In the genomic region with DNA sequence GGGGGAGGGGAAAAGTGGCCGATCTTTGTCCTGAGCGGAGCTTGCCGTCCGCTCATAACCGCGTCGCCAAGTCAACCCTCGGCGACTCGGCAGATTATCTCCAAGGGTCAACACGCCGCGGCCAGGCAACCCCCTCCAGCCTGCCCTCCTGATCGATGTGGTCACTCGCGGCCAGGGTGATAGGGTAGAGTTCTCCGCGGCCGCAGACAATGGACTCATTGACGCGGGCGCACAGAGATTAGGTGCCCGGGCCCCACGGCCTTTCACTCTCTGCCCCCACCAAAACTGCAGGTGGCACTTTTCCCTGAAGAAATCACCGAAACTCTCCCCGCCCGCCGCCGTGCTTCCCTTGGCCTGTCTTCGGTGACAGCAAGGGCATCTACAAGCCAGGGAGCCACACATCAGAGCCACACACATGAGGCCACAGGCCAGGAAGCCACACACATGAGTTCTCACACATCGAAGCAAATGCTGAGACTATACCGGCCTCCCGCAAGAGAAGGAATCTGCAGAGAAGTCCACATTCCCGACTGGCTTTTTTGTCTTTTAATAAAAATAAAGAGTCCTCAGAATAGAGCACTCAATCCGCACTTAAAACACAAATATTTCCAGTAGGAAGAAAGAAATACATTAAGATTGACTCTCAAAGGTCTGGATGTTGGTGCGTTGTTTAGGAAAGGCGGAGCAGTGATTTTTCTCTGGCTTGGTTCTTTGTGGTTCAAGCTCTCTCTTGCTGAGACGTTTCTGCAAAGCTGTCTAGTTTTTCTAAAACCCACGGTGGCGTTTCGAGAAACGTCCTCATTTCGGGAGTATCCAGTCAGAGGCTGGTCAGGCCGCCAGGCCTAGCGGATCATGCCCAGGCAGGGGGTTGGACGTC, we compare ENCODE assay signal across 1 cellular context.
TF ChIP-seq lines count a peak whose summit lies in the region.

No MANE protein-coding gene starts in this region.

TF ChIP-seq in HepG2, 621 proteins besides CTCF, POLR2A, EP300 and RAD21 (continued from another document and continues in another):
- TF ChIP-seq, protein P1, sequence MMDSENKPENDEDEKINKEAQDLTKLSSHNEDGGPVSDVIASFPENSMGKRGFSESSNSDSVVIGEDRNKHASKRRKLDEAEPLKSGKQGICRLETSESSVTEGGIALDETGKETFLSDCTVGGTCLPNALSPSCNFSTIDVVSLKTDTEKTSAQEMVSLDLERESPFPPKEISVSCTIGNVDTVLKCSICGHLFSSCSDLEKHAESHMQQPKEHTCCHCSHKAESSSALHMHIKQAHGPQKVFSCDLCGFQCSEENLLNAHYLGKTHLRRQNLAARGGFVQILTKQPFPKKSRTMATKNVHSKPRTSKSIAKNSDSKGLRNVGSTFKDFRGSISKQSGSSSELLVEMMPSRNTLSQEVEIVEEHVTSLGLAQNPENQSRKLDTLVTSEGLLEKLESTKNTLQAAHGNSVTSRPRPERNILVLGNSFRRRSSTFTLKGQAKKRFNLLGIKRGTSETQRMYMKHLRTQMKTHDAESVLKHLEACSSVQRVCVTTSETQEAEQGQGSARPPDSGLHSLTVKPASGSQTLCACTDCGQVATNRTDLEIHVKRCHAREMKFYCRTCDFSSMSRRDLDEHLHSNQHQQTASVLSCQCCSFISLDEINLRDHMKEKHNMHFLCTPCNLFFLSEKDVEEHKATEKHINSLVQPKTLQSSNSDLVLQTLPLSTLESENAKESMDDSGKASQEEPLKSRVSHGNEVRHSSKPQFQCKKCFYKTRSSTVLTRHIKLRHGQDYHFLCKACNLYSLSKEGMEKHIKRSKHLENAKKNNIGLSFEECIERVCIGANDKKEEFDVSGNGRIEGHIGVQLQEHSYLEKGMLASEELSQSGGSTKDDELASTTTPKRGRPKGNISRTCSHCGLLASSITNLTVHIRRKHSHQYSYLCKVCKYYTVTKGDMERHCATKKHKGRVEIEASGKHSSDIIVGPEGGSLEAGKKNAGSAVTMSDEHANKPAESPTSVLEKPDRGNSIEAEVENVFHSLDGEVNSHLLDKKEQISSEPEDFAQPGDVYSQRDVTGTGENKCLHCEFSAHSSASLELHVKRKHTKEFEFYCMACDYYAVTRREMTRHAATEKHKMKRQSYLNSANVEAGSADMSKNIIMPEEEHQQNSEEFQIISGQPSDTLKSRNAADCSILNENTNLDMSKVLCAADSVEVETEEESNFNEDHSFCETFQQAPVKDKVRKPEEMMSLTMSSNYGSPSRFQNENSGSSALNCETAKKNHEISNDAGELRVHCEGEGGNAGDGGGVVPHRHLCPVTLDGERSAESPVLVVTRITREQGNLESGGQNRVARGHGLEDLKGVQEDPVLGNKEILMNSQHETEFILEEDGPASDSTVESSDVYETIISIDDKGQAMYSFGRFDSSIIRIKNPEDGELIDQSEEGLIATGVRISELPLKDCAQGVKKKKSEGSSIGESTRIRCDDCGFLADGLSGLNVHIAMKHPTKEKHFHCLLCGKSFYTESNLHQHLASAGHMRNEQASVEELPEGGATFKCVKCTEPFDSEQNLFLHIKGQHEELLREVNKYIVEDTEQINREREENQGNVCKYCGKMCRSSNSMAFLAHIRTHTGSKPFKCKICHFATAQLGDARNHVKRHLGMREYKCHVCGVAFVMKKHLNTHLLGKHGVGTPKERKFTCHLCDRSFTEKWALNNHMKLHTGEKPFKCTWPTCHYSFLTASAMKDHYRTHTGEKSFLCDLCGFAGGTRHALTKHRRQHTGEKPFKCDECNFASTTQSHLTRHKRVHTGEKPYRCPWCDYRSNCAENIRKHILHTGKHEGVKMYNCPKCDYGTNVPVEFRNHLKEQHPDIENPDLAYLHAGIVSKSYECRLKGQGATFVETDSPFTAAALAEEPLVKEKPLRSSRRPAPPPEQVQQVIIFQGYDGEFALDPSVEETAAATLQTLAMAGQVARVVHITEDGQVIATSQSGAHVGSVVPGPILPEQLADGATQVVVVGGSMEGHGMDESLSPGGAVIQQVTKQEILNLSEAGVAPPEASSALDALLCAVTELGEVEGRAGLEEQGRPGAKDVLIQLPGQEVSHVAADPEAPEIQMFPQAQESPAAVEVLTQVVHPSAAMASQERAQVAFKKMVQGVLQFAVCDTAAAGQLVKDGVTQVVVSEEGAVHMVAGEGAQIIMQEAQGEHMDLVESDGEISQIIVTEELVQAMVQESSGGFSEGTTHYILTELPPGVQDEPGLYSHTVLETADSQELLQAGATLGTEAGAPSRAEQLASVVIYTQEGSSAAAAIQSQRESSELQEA (CRISPR knock-in tag; IDR thresholded peaks at IDR 0.05; ENCODE audit: not compliant biosample characterization), result no peak
- TF ChIP-seq ZNF337 (CRISPR knock-in tag; IDR thresholded peaks at IDR 0.05; ENCODE audit: borderline replicate concordance, low read depth), result no peak
- TF ChIP-seq RFX3 (CRISPR knock-in tag; IDR thresholded peaks at IDR 0.05), result no peak
- TF ChIP-seq REXO4 (CRISPR knock-in tag; IDR thresholded peaks at IDR 0.05; ENCODE audit: borderline replicate concordance), result no peak
- TF ChIP-seq MLLT10 (CRISPR knock-in tag; IDR thresholded peaks at IDR 0.05), result no peak
- TF ChIP-seq ZNF747 (CRISPR knock-in tag; IDR thresholded peaks at IDR 0.05; ENCODE audit: borderline replicate concordance), result no peak
- TF ChIP-seq, protein P2, sequence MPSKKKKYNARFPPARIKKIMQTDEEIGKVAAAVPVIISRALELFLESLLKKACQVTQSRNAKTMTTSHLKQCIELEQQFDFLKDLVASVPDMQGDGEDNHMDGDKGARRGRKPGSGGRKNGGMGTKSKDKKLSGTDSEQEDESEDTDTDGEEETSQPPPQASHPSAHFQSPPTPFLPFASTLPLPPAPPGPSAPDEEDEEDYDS (CRISPR knock-in tag; IDR thresholded peaks at IDR 0.05), result no peak
- no peak for TF ChIP-seq PAWR (CRISPR knock-in tag; IDR thresholded peaks at IDR 0.05; ENCODE audit: borderline replicate concordance)
- TF ChIP-seq ZNF558 (CRISPR knock-in tag; IDR thresholded peaks at IDR 0.05; ENCODE audit: borderline replicate concordance), result no peak
- no peak for TF ChIP-seq RCOR2 (CRISPR knock-in tag; IDR thresholded peaks at IDR 0.05)
- no peak for TF ChIP-seq ZKSCAN5 (CRISPR knock-in tag; IDR thresholded peaks at IDR 0.05)
- TF ChIP-seq, protein P3, sequence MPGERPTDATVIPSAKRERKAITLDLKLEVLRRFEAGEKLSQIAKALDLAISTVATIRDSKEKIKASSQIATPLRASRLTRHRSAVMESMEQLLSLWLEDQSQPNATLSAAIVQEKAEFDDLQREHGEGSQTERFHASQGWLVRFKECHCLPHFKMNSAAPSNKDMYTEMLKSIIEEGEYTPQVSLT (CRISPR knock-in tag; IDR thresholded peaks at IDR 0.05; ENCODE audit: borderline replicate concordance, low read depth), result no peak
- TF ChIP-seq ZNF282 (IDR thresholded peaks at IDR 0.05; ENCODE audit: partially characterized antibody), result no peak
- TF ChIP-seq, protein P4, sequence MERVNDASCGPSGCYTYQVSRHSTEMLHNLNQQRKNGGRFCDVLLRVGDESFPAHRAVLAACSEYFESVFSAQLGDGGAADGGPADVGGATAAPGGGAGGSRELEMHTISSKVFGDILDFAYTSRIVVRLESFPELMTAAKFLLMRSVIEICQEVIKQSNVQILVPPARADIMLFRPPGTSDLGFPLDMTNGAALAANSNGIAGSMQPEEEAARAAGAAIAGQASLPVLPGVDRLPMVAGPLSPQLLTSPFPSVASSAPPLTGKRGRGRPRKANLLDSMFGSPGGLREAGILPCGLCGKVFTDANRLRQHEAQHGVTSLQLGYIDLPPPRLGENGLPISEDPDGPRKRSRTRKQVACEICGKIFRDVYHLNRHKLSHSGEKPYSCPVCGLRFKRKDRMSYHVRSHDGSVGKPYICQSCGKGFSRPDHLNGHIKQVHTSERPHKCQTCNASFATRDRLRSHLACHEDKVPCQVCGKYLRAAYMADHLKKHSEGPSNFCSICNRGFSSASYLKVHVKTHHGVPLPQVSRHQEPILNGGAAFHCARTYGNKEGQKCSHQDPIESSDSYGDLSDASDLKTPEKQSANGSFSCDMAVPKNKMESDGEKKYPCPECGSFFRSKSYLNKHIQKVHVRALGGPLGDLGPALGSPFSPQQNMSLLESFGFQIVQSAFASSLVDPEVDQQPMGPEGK (CRISPR knock-in tag; IDR thresholded peaks at IDR 0.05), result peak; percentile 27; the same call in 1 of the 2 replicates
- TF ChIP-seq, protein P5, sequence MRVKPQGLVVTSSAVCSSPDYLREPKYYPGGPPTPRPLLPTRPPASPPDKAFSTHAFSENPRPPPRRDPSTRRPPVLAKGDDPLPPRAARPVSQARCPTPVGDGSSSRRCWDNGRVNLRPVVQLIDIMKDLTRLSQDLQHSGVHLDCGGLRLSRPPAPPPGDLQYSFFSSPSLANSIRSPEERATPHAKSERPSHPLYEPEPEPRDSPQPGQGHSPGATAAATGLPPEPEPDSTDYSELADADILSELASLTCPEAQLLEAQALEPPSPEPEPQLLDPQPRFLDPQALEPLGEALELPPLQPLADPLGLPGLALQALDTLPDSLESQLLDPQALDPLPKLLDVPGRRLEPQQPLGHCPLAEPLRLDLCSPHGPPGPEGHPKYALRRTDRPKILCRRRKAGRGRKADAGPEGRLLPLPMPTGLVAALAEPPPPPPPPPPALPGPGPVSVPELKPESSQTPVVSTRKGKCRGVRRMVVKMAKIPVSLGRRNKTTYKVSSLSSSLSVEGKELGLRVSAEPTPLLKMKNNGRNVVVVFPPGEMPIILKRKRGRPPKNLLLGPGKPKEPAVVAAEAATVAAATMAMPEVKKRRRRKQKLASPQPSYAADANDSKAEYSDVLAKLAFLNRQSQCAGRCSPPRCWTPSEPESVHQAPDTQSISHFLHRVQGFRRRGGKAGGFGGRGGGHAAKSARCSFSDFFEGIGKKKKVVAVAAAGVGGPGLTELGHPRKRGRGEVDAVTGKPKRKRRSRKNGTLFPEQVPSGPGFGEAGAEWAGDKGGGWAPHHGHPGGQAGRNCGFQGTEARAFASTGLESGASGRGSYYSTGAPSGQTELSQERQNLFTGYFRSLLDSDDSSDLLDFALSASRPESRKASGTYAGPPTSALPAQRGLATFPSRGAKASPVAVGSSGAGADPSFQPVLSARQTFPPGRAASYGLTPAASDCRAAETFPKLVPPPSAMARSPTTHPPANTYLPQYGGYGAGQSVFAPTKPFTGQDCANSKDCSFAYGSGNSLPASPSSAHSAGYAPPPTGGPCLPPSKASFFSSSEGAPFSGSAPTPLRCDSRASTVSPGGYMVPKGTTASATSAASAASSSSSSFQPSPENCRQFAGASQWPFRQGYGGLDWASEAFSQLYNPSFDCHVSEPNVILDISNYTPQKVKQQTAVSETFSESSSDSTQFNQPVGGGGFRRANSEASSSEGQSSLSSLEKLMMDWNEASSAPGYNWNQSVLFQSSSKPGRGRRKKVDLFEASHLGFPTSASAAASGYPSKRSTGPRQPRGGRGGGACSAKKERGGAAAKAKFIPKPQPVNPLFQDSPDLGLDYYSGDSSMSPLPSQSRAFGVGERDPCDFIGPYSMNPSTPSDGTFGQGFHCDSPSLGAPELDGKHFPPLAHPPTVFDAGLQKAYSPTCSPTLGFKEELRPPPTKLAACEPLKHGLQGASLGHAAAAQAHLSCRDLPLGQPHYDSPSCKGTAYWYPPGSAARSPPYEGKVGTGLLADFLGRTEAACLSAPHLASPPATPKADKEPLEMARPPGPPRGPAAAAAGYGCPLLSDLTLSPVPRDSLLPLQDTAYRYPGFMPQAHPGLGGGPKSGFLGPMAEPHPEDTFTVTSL (CRISPR knock-in tag; IDR thresholded peaks at IDR 0.05; ENCODE audit: borderline replicate concordance), result 0 out of 2 replicates have a peak, but pooled peaks have one; percentile 45
- TF ChIP-seq, protein P6, sequence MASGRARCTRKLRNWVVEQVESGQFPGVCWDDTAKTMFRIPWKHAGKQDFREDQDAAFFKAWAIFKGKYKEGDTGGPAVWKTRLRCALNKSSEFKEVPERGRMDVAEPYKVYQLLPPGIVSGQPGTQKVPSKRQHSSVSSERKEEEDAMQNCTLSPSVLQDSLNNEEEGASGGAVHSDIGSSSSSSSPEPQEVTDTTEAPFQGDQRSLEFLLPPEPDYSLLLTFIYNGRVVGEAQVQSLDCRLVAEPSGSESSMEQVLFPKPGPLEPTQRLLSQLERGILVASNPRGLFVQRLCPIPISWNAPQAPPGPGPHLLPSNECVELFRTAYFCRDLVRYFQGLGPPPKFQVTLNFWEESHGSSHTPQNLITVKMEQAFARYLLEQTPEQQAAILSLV (CRISPR knock-in tag; IDR thresholded peaks at IDR 0.05; ENCODE audit: borderline replicate concordance), result no peak; the same call in 1 of the 2 replicates
- TF ChIP-seq, protein P7, sequence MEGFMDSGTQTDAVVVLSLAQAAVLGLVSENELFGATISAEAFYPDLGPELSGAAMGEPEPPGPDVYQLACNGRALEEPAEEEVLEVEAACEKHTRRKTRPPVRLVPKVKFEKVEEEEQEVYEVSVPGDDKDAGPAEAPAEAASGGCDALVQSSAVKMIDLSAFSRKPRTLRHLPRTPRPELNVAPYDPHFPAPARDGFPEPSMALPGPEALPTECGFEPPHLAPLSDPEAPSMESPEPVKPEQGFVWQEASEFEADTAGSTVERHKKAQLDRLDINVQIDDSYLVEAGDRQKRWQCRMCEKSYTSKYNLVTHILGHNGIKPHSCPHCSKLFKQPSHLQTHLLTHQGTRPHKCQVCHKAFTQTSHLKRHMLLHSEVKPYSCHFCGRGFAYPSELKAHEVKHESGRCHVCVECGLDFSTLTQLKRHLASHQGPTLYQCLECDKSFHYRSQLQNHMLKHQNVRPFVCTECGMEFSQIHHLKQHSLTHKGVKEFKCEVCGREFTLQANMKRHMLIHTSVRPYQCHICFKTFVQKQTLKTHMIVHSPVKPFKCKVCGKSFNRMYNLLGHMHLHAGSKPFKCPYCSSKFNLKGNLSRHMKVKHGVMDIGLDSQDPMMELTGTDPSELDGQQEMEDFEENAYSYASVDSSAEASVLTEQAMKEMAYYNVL (CRISPR knock-in tag; IDR thresholded peaks at IDR 0.05; ENCODE audit: borderline replicate concordance), result no peak
- no peak for TF ChIP-seq MIXL1 (CRISPR knock-in tag; IDR thresholded peaks at IDR 0.05)
- TF ChIP-seq ZNF24 (IDR thresholded peaks at IDR 0.05), result no peak
- TF ChIP-seq, protein P8, sequence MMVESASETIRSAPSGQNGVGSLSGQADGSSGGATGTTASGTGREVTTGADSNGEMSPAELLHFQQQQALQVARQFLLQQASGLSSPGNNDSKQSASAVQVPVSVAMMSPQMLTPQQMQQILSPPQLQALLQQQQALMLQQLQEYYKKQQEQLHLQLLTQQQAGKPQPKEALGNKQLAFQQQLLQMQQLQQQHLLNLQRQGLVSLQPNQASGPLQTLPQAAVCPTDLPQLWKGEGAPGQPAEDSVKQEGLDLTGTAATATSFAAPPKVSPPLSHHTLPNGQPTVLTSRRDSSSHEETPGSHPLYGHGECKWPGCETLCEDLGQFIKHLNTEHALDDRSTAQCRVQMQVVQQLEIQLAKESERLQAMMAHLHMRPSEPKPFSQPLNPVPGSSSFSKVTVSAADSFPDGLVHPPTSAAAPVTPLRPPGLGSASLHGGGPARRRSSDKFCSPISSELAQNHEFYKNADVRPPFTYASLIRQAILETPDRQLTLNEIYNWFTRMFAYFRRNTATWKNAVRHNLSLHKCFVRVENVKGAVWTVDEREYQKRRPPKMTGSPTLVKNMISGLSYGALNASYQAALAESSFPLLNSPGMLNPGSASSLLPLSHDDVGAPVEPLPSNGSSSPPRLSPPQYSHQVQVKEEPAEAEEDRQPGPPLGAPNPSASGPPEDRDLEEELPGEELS (CRISPR knock-in tag; IDR thresholded peaks at IDR 0.05), result peak; percentile 32; the same call in 1 of the 2 replicates
- TF ChIP-seq RAD51 (IDR thresholded peaks at IDR 0.05; ENCODE audit: borderline replicate concordance), result no peak
- TF ChIP-seq KLF16 (CRISPR knock-in tag; IDR thresholded peaks at IDR 0.05), result 0 out of 4 replicates have a peak, but pooled peaks of 1 of the 2 experiments have one; percentile 13
- TF ChIP-seq TARDBP (CRISPR knock-in tag; IDR thresholded peaks at IDR 0.05), result no peak
